In genomic region chr7:75074262-75074641, GRCh38 we compare ENCODE assay signal across 8 cellular contexts. TPM values are rescaled to one million over a fixed set of nuclear protein-coding genes. Genes with fewer than 3 reads are reported as not detected.
DNase-seq lines count a peak whose midpoint lies in the region; ATAC-seq and TF ChIP-seq lines count a peak whose summit lies in the region.
"Not testable (repeated sequence)": the region's sequence is repeated elsewhere in the genome, so short reads cannot be mapped to it uniquely, and the experiment has no call there.

No MANE protein-coding gene starts in this region.

- POLR2A ChIA-PET in PC-3 (lab: Charles Lee; ENCODE audit: unreplicated experiment), result interaction anchor here (0.7 kb wide), 1 partner anchor 359 kb away, joined by 3 read pairs; no protein-coding TSS in a partner anchor

- H3K9me3 ChIP-seq in PC-3 (ENCODE audit: low read length); gastroesophageal sphincter; muscle layer of colon (ENCODE audit: low read length); vagina: not testable (repeated sequence)

- 40 to 100% methylated on average over 1 to 2 of the region's 8 CpGs for WGBS in gastroesophageal sphincter (ENCODE audit: low coverage in 1 of 2), 2 donors

- H2AFZ ChIP-seq in PC-3 (ENCODE audit: low read length), result peak overlapping the region; percentile 92; the same call in 1 of the 2 replicates

- ATAC-seq in PC-3; activated T-cell treated with anti-CD3 and anti-CD28 coated beads, Interleukin-2, amount 50 U/mL, for 72 hours (replicated peaks in 1 of 2); gastroesophageal sphincter: not testable (repeated sequence)

- not testable (repeated sequence) for H3K27me3 Mint-ChIP-seq in activated T-cell treated with anti-CD3 and anti-CD28 coated beads, Interleukin-2, amount 50 U/mL, for 72 hours (ENCODE audit: low read depth); chondrocyte (ENCODE audit: low read depth)

- TF ChIP-seq POLR2A in gastroesophageal sphincter (IDR thresholded peaks at IDR 0.05); vagina (IDR thresholded peaks at IDR 0.05): not testable (repeated sequence)

- TF ChIP-seq EP300 in gastroesophageal sphincter (IDR thresholded peaks at IDR 0.05), result not testable (repeated sequence)

- H3K36me3 Mint-ChIP-seq in activated T-cell treated with anti-CD3 and anti-CD28 coated beads, Interleukin-2, amount 50 U/mL, for 72 hours (ENCODE audit: insufficient read depth in 2 of 2); chondrocyte (ENCODE audit: low read depth): not testable (repeated sequence)

- H3K4me1 ChIP-seq in PC-3 (ENCODE audit: insufficient read depth, low read length); vagina: not testable (repeated sequence)
- H3K4me1 ChIP-seq in gastroesophageal sphincter (peaks cover 0 to 27% (median 7%) of the 10 kb centered on the region in 3 donors), muscle layer of colon (ENCODE audit: insufficient read depth, low read length) (peaks cover 11% of the 10 kb centered on the region)

- H3K4me1 Mint-ChIP-seq in activated T-cell treated with anti-CD3 and anti-CD28 coated beads, Interleukin-2, amount 50 U/mL, for 72 hours (ENCODE audit: low read depth), result peaks cover 13% of the 10 kb centered on the region
- peaks cover 11% of the 10 kb centered on the region for H3K4me1 Mint-ChIP-seq in chondrocyte (ENCODE audit: low read depth)

- not testable (repeated sequence) for H3K9me3 Mint-ChIP-seq in activated T-cell treated with anti-CD3 and anti-CD28 coated beads, Interleukin-2, amount 50 U/mL, for 72 hours; chondrocyte (ENCODE audit: low read depth)

- H3K27ac Mint-ChIP-seq in activated T-cell treated with anti-CD3 and anti-CD28 coated beads, Interleukin-2, amount 50 U/mL, for 72 hours, result peak overlapping the region; percentile 94
- peak overlapping the region; percentile 85 for H3K27ac Mint-ChIP-seq in chondrocyte (ENCODE audit: unreplicated experiment)

- H3K27ac ChIP-seq in PC-3 (ENCODE audit: low read length), result peak overlapping the region; percentile 54; the same call in 1 of the 2 replicates
- peak overlapping the region; percentile 75 to 94 (median 92) for H3K27ac ChIP-seq in gastroesophageal sphincter
- H3K27ac ChIP-seq in muscle layer of colon (ENCODE audit: low read depth, low read length), result peak overlapping the region; percentile 88
- H3K27ac ChIP-seq in vagina, result peak overlapping the region; percentile 88

- not testable (repeated sequence) for TF ChIP-seq CTCF in GM12875 (IDR thresholded peaks at IDR 0.05; ENCODE audit: borderline replicate concordance, insufficient read depth, low read depth, low read length); PC-3 (conservative IDR thresholded peaks at IDR 0.05; ENCODE audit: low read depth, low read length); chondrocyte (IDR thresholded peaks at IDR 0.05); gastroesophageal sphincter (IDR thresholded peaks at IDR 0.05); vagina (IDR thresholded peaks at IDR 0.05)

- peaks cover 23% of the 10 kb centered on the region for H3K79me2 ChIP-seq in PC-3 (ENCODE audit: low read length)

- H3F3A ChIP-seq in PC-3 (ENCODE audit: low read length, unreplicated experiment), result not testable (repeated sequence)

- H4K20me1 ChIP-seq in PC-3 (ENCODE audit: low read length), result not testable (repeated sequence)

- peak overlapping the region; percentile 91 for H3K4me2 ChIP-seq in PC-3 (ENCODE audit: low read length)

- H3K9ac ChIP-seq in PC-3 (ENCODE audit: low read length), result peak overlapping the region; percentile 93
- not testable (repeated sequence) for H3K9ac ChIP-seq in muscle layer of colon (ENCODE audit: low read length)

- not testable (repeated sequence) for H3K36me3 ChIP-seq in PC-3 (ENCODE audit: low read depth, low read length)
- H3K36me3 ChIP-seq in gastroesophageal sphincter, result peaks cover 0 to 23% of the 10 kb centered on the region in 2 donors
- peaks cover 10% of the 10 kb centered on the region for H3K36me3 ChIP-seq in muscle layer of colon (ENCODE audit: insufficient read depth, low read length)
- H3K36me3 ChIP-seq in vagina, result peaks cover 0 to 13% of the 10 kb centered on the region in 2 donors

- peak overlapping the region; percentile 92 for H3K4me3 ChIP-seq in GM12875 (ENCODE audit: low read depth, low read length)
- peak overlapping the region; percentile 87 for H3K4me3 ChIP-seq in PC-3 (ENCODE audit: low read length)
- peak overlapping the region; percentile 80 to 90 for H3K4me3 ChIP-seq in gastroesophageal sphincter
- H3K4me3 ChIP-seq in muscle layer of colon (ENCODE audit: low read depth in 1 of 2, low read length in 2 of 2), result peak overlapping the region in 1 of 2 donors; percentile 86
- H3K4me3 ChIP-seq in skeletal muscle cell (ENCODE audit: low read depth, low read length), result peak overlapping the region; percentile 79
- peak overlapping the region; percentile 70 to 90 for H3K4me3 ChIP-seq in vagina

- not testable (repeated sequence) for DNase-seq in PC-3; activated T-cell treated with anti-CD3 and anti-CD28 coated beads, Interleukin-2, amount 50 U/mL, for 72 hours; chondrocyte (ENCODE audit: low spot score); skeletal muscle cell (ENCODE audit: low read depth); vagina (ENCODE audit: extremely low spot score in 2 of 2)

- not testable (repeated sequence) for H3K9me2 ChIP-seq in PC-3 (replicated peaks; ENCODE audit: low read length)

- intact Hi-C loops in PC-3 (cut with micrococcal nuclease); vagina (cut with DNase I): not testable (repeated sequence)

- not testable (repeated sequence) for H3K27me3 ChIP-seq in PC-3 (ENCODE audit: low read length); gastroesophageal sphincter; muscle layer of colon (ENCODE audit: control insufficient read depth in 1 of 2, insufficient read depth in 2 of 2, low read length in 2 of 2); vagina

- peak overlapping the region; percentile 97 to 99 for H3K4me3 Mint-ChIP-seq in activated T-cell treated with anti-CD3 and anti-CD28 coated beads, Interleukin-2, amount 50 U/mL, for 72 hours
- H3K4me3 Mint-ChIP-seq in chondrocyte (ENCODE audit: unreplicated experiment), result peak overlapping the region; percentile 96

- CTCF ChIA-PET in PC-3 (lab: Charles Lee), result not testable (repeated sequence)

- TSS peak; percentile 75 for BruUV-seq in PC-3 (replicated peaks; lab: Mats Ljungman, UMichigan)

RNA-seq across cellular contexts. Expression of gene RCC1L, which starts 0.7 kb away (rescaled TPM):
- total RNA-seq in PC-3 (2014; rRNA removed) (66.8 and 78.6 TPM in 2 replicates), chondrocyte (33.0 to 43.4 TPM (median 33.7 TPM) in 3 replicates), gastroesophageal sphincter (10 to 100 TPM; 49.5 to 75.0 (median 60.8) TPM), vagina (25.5 TPM)
- 10 to 100 TPM; 42.3 to 43.2 TPM for total RNA-seq in activated T-cell treated with anti-CD3 and anti-CD28 coated beads, Interleukin-2, amount 50 U/mL, for 72 hours

RNA-seq across cellular contexts. Expression of gene GTF2IRD2B, which starts 18.1 kb away (rescaled TPM):
- total RNA-seq in PC-3 (2014; rRNA removed) (20.2 and 28.3 TPM in 2 replicates), chondrocyte (17.8 to 21.9 TPM (median 19.6 TPM) in 3 replicates), gastroesophageal sphincter (100 to 1,000 TPM in 1 of 4 donors, 10 to 100 TPM in 3; 60.1 to 106 (median 71.2) TPM), vagina (38.3 TPM)
- 10 to 100 TPM; 12.9 to 13.3 TPM for total RNA-seq in activated T-cell treated with anti-CD3 and anti-CD28 coated beads, Interleukin-2, amount 50 U/mL, for 72 hours
